Comparison of ENCODE assay signal across 5 cellular contexts in the genomic region with DNA sequence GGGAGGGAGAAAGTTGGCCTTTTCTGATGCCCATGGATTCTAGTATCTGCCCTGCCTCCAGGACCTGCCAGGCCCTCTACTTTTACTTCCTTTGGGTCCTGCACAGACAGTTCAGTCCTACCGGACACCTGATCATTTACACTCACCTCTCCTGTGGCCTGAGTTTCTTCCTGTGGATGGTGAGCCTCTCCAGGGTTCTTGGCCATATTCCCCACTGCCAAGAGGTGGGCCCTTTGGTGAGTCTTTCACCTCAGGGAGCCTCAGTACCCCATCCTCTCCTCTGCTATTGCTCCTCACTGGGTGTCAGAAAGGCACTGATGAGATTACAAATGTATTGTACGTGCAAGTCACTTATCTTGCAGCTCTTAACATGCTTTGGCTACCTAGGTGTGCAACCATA.
"Had no signal": no experiment of that assay in that cellular context is flagged by ENCODE, and none has a peak within 500 bp of the region (broad histone marks: within the 10 kb centered on the region; RNA-seq: fewer than 3 reads in every experiment).

No MANE protein-coding gene starts in this region.

- H2AFZ ChIP-seq: GM23338 had no signal

- H3K4me1 Mint-ChIP-seq: GM23338 had no signal

- H3K27ac Mint-ChIP-seq: GM23338, H9 had no signal

- ATAC-seq: GM23338, K562 had no signal

- H3K4me3 Mint-ChIP-seq: GM23338, H9 had no signal

- DNase-seq: H9, HCEC 1CT, IMR-90 had no signal

- H3K4me3 ChIP-seq: GM23338, K562 had no signal

- H3K4me2 ChIP-seq: GM23338 had no signal
